Comparison of ENCODE assay signal across 1 cellular context in genomic region chr20:57180954-57181353, GRCh38.
TF ChIP-seq lines count a peak whose summit lies in the region.

No MANE protein-coding gene starts in this region.

TF ChIP-seq in H1, 55 proteins besides CTCF, POLR2A, EP300 and RAD21:
- TF ChIP-seq KDM5A (IDR thresholded peaks at IDR 0.05; ENCODE audit: low read length) = no peak
TF ChIP-seq in H1: peak in this region for 0.
